In the genomic region with DNA sequence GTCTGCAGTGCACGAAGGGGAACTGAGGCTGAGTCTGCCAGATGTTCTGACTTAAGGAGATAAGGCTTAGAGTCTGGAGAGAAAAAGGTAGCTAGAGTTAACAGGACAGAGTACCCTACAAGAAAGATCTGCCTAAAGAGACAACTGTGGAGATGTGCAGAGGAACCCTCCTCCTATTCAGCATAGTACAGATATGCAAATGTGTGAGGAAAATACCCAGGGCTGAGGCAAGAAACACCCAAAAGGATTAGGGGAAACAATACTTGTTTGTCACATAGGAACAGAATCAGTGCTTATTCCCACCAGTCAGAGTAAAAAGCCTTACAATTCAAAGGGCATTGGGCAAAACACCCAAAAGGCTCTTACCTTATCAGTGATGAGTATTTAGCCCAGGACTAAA, we compare ENCODE assay signal across 19 cellular contexts.
DNase-seq lines count a peak whose midpoint lies in the region; ATAC-seq, FAIRE-seq and TF ChIP-seq lines count a peak whose summit lies in the region.
"Had no signal": no experiment of that assay in that cellular context is flagged by ENCODE, and none has a peak within 500 bp of the region (broad histone marks: within the 10 kb centered on the region; RNA-seq: fewer than 3 reads in every experiment).

No MANE protein-coding gene starts in this region.

- H4K20me1 ChIP-seq in GM23338 (replicated peaks; ENCODE audit: insufficient read depth) (no peaks in the 10 kb centered on the region), H1 (replicated peaks in 1 of 2; ENCODE audit: control insufficient read depth in 1 of 2, insufficient read depth in 2 of 2, low read length in 2 of 2) (no peaks in the 10 kb centered on the region)

- H3K79me2 ChIP-seq in GM23338 (replicated peaks; ENCODE audit: insufficient read depth) (0 out of 2 replicates have a peak, but pooled peaks cover 10% of the 10 kb centered on the region), H1 (ENCODE audit: control insufficient read depth in 1 of 2, insufficient read depth in 2 of 2, low read length in 2 of 2) (0 out of 4 replicates have a peak, but pooled peaks cover 0 to 5% of the 10 kb centered on the region in 2 experiments)

- H2AFZ ChIP-seq in GM23338 (no peak overlapping the region), H1 (ENCODE audit: low read length) (no peak overlapping the region)

- no peak for FAIRE-seq in H1 (lab: Jason Lieb, UNC)
- FAIRE-seq: A204.1, G401.6 had no signal

- H4K91ac ChIP-seq in H1 (replicated peaks; ENCODE audit: insufficient read length, low read length) = no peak overlapping the region

- no peak overlapping the region for H3K4me2 ChIP-seq in GM23338
- peak overlapping the region in 1 of 2 experiments; percentile 15; a peak in 2 of 4 replicates for H3K4me2 ChIP-seq in H1 (ENCODE audit: insufficient read depth in 1 of 2, low read depth in 2 of 2, low read length in 2 of 2)

- H3K56ac ChIP-seq in H1 (replicated peaks; ENCODE audit: insufficient read length, low read depth, low read length) = no peak overlapping the region

- H3K27ac ChIP-seq in GM23338 (ENCODE audit: low read depth) (no peak overlapping the region), H1 (ENCODE audit: low read depth, low read length) (no peak overlapping the region), WERI-Rb-1 (no peak overlapping the region)
- H3K27ac ChIP-seq: Peyer's patch had no signal

- no peak for TF ChIP-seq RAD21 in H1 (IDR thresholded peaks at IDR 0.05 in 1 of 2, conservative IDR thresholded peaks at IDR 0.05 in 1 of 2; ENCODE audit: low read depth in 2 of 2, low read length in 2 of 2)

- no peak overlapping the region for H2BK20ac ChIP-seq in H1 (ENCODE audit: low read length)

- no peak overlapping the region for H2AK5ac ChIP-seq in H1 (ENCODE audit: low read depth, low read length)

- ATAC-seq in GM23338 = peak; percentile 79
- no peak for ATAC-seq in HG02970 (IDR thresholded peaks at IDR 0.05; ENCODE audit: low FRiP score, unreplicated experiment)

- H3K9me3 ChIP-seq in H1 (ENCODE audit: insufficient read depth in 2 of 2, low read depth in 1 of 2, low read length in 1 of 2) (no peaks in the 10 kb centered on the region), WERI-Rb-1 (ENCODE audit: severe bottlenecking) (no peaks in the 10 kb centered on the region)
- H3K9me3 ChIP-seq: Caco-2, Peyer's patch had no signal

- H3K9ac ChIP-seq in H1 (replicated peaks in 1 of 4; ENCODE audit: extremely low read depth in 1 of 4, low read depth in 3 of 4, low read length in 3 of 4) = no peak overlapping the region

- H3K79me1 ChIP-seq in H1 (ENCODE audit: low read depth, low read length) = no peaks in the 10 kb centered on the region

- no peak overlapping the region; the same call in 1 of the 2 replicates for H3K18ac ChIP-seq in H1 (ENCODE audit: extremely low read depth, low read length)

- no peak for TF ChIP-seq POLR2A in H1 (IDR thresholded peaks at IDR 0.05; ENCODE audit: control extremely low read depth in 1 of 2, low read depth in 2 of 2, low read length in 2 of 2)

- 86% methylated on average over 1 of the region's 1 CpG; no CpG with 5 or more reads in 1 of the 2 experiments for WGBS in H1 (ENCODE audit: extremely low coverage in 1 of 2, insufficient coverage in 1 of 2, insufficient read length in 1 of 2, insufficient replicate concordance in 2 of 2, low coverage in 1 of 2, low lambda C conversion rate in 2 of 2, missing lambda C conversion rate in 1 of 2), 2 experiments

- H3K36me3 Mint-ChIP-seq in GM23338 (ENCODE audit: low read depth) = peaks cover 46% of the 10 kb centered on the region
- peaks cover 84% of the 10 kb centered on the region for H3K36me3 Mint-ChIP-seq in nephron progenitor cell (ENCODE audit: low read depth)

- TF ChIP-seq EP300 in H1 (IDR thresholded peaks at IDR 0.05; ENCODE audit: borderline replicate concordance in 1 of 2, low read depth in 2 of 2, low read length in 2 of 2) = no peak

- no peak overlapping the region for H2BK5ac ChIP-seq in H1 (ENCODE audit: low read depth, low read length)

- DNase-seq in GM23338 (ENCODE audit: low spot score) (no peak), NCI-H526 (lab: John Stamatoyannopoulos, UW) (peak; percentile 63), H1 (ENCODE audit: low read depth in 1 of 2, low spot score in 2 of 2) (no peak), nephron progenitor cell (no peak), mesenteric fat pad (ENCODE audit: low spot score) (no peak), NCI-H69 (lab: John Stamatoyannopoulos, UW) (no peak), WERI-Rb-1 (no peak)
- DNase-seq: Caco-2; CD4-positive, alpha-beta T cell; KG1; NCI-H1417; NCI-H187 treated with DMSO at 0.1 percent for 48 hours; NCI-H226; NCI-H748 treated with DMSO at 0.1 percent for 48 hours; NK-92 treated with Interleukin-12 subunit alpha and Interleukin-12 subunit beta, amount 100 ng/mL, for 24 hours; Peyer's patch had no signal

- no peak for TF ChIP-seq CTCF in GM23338 (conservative IDR thresholded peaks at IDR 0.05; ENCODE audit: low read depth in 2 of 2)
- TF ChIP-seq CTCF in H1 (IDR thresholded peaks at IDR 0.05; ENCODE audit: control extremely low read depth in 1 of 3, insufficient read depth in 1 of 3, low read depth in 1 of 3, low read length in 3 of 3) = no peak
- TF ChIP-seq CTCF in nephron progenitor cell (IDR thresholded peaks at IDR 0.05) = no peak
- no peak for TF ChIP-seq CTCF in WERI-Rb-1 (IDR thresholded peaks at IDR 0.05; ENCODE audit: low read depth, low read length)

- no peaks in the 10 kb centered on the region for H3K27me3 Mint-ChIP-seq in GM23338 (ENCODE audit: insufficient read depth, low read depth, poor library complexity)
- H3K27me3 Mint-ChIP-seq in nephron progenitor cell (ENCODE audit: low read depth, poor library complexity) = no peaks in the 10 kb centered on the region
- H3K27me3 Mint-ChIP-seq: CD4-positive, alpha-beta T cell had no signal

- no peak overlapping the region for H3K4ac ChIP-seq in H1 (replicated peaks; ENCODE audit: insufficient read length, low read depth, low read length)

- H3K9me2 ChIP-seq in GM23338 (ENCODE audit: insufficient read depth) = no peaks in the 10 kb centered on the region

- no peak overlapping the region for H2BK120ac ChIP-seq in H1 (replicated peaks; ENCODE audit: low read depth, low read length)

- H3K23ac ChIP-seq in H1 (ENCODE audit: insufficient read length) = no peak overlapping the region

- no peaks in the 10 kb centered on the region for H3K9me3 Mint-ChIP-seq in GM23338
- H3K9me3 Mint-ChIP-seq in nephron progenitor cell = peaks cover 16% of the 10 kb centered on the region
- H3K9me3 Mint-ChIP-seq: CD4-positive, alpha-beta T cell had no signal

- H3K36me3 ChIP-seq in GM23338 (ENCODE audit: insufficient read depth) (0 out of 2 replicates have a peak, but pooled peaks cover 17% of the 10 kb centered on the region), H1 (ENCODE audit: control insufficient read depth in 2 of 4, insufficient read depth in 4 of 4, low read length in 3 of 4) (peaks cover 2 to 17% (median 8%) of the 10 kb centered on the region in 4 experiments; a peak in 6 of 8 replicates), WERI-Rb-1 (peaks cover 24% of the 10 kb centered on the region)

- no peaks in the 10 kb centered on the region for H3F3A ChIP-seq in GM23338 (replicated peaks; ENCODE audit: low read depth)

- no peaks in the 10 kb centered on the region for H3K27me3 ChIP-seq in GM23338 (ENCODE audit: insufficient read depth)
- no peaks in the 10 kb centered on the region for H3K27me3 ChIP-seq in H1 (replicated peaks in 1 of 4; ENCODE audit: control insufficient read depth in 3 of 4, extremely low read depth in 1 of 4, insufficient read depth in 3 of 4, low read length in 3 of 4)
- no peaks in the 10 kb centered on the region for H3K27me3 ChIP-seq in WERI-Rb-1 (ENCODE audit: insufficient read depth, low read depth, severe bottlenecking)
- H3K27me3 ChIP-seq: Peyer's patch had no signal

- H3K14ac ChIP-seq in H1 (ENCODE audit: insufficient read length) = no peak overlapping the region

- CTCF ChIA-PET in H1 (lab: Charles Lee; ENCODE audit: partially characterized antibody) = no interaction called here

- H3K4me3 ChIP-seq in GM23338 (no peak overlapping the region), H1 (ENCODE audit: extremely low read depth in 1 of 4, insufficient read depth in 2 of 4, low read depth in 3 of 4, low read length in 4 of 4) (no peak overlapping the region), WERI-Rb-1 (ENCODE audit: low read depth, low read length) (no peak overlapping the region)
- H3K4me3 ChIP-seq: Peyer's patch had no signal

- peaks cover 19% of the 10 kb centered on the region for H3K4me1 Mint-ChIP-seq in GM23338
- peaks cover 8% of the 10 kb centered on the region for H3K4me1 Mint-ChIP-seq in nephron progenitor cell

- no peaks in the 10 kb centered on the region for H3K23me2 ChIP-seq in H1 (ENCODE audit: low read depth, low read length)

- H2BK15ac ChIP-seq in H1 (ENCODE audit: low read length) = no peak overlapping the region

- peaks cover 12% of the 10 kb centered on the region; the same call in 1 of the 2 replicates for H3K4me1 ChIP-seq in GM23338 (ENCODE audit: insufficient read depth)
- H3K4me1 ChIP-seq in H1 (replicated peaks in 1 of 4; ENCODE audit: control insufficient read depth in 3 of 4, insufficient read depth in 4 of 4, low read length in 3 of 4) = peaks cover 1 to 6% (median 5%) of the 10 kb centered on the region in 4 experiments; a peak in 4 of 7 replicates
- H3K4me1 ChIP-seq: Caco-2, Peyer's patch had no signal

- peak overlapping the region; percentile 57 for H4K5ac ChIP-seq in H1 (ENCODE audit: insufficient read length, low read depth, low read length)

- no peak overlapping the region for H3K4me3 Mint-ChIP-seq in GM23338
- H3K4me3 Mint-ChIP-seq in nephron progenitor cell = no peak overlapping the region
- H3K4me3 Mint-ChIP-seq: CD4-positive, alpha-beta T cell had no signal

- H4K8ac ChIP-seq in H1 (ENCODE audit: extremely low read depth, insufficient read depth, low read length) = no peak overlapping the region

- POLR2A ChIA-PET in H1 (lab: Charles Lee; ENCODE audit: partially characterized antibody) = no interaction called here

- 0 out of 2 replicates have a peak overlapping the region, but pooled peaks have one; percentile 1 for H3K27ac Mint-ChIP-seq in GM23338
- peak overlapping the region; percentile 7 for H3K27ac Mint-ChIP-seq in nephron progenitor cell
- H3K27ac Mint-ChIP-seq: CD4-positive, alpha-beta T cell had no signal

- no peak overlapping the region for H2BK12ac ChIP-seq in H1 (ENCODE audit: low read depth, low read length)

TF ChIP-seq in H1, 55 proteins besides CTCF, POLR2A, EP300 and RAD21:
- TF ChIP-seq TAF7 (optimal IDR thresholded peaks at IDR 0.05; ENCODE audit: borderline replicate concordance, low read depth, low read length) = no peak
- no peak for TF ChIP-seq EGR1 (IDR thresholded peaks at IDR 0.05; ENCODE audit: borderline replicate concordance, low read depth, low read length)
- TF ChIP-seq TEAD4 (IDR thresholded peaks at IDR 0.05; ENCODE audit: low read depth, low read length) = no peak
- TF ChIP-seq CTBP2 (IDR thresholded peaks at IDR 0.05; ENCODE audit: borderline replicate concordance, insufficient read depth, insufficient read length, low read length) = no peak
- TF ChIP-seq POU5F1 (IDR thresholded peaks at IDR 0.05; ENCODE audit: low read depth, low read length) = no peak

Comparison
In these comparisons a context has a peak if more than half of its experiments do, and no peak if none do; other contexts are left out.
1. DNase-seq: peak in NCI-H526 (2 of 2); none in GM23338 (single experiment), H1 (0 of 2), nephron progenitor cell (single experiment), mesenteric fat pad (single experiment), NCI-H69 (single experiment) and WERI-Rb-1 (single experiment).